In genomic region chr15:90893175-90894090, GRCh38 we compare ENCODE assay signal across 9 cellular contexts. TPM values are rescaled to one million over a fixed set of nuclear protein-coding genes. Genes with fewer than 3 reads are reported as not detected.
A peak's percentile ranks its signal among the peaks of the same experiment; 100 is the strongest.
DNase-seq lines count a peak whose midpoint lies in the region; ATAC-seq and TF ChIP-seq lines count a peak whose summit lies in the region.
"Had no signal": no experiment of that assay in that cellular context is flagged by ENCODE, and none has a peak within 500 bp of the region (broad histone marks: within the 10 kb centered on the region; RNA-seq: fewer than 3 reads in every experiment).

No MANE protein-coding gene starts in this region.

- H3K4me1 ChIP-seq in BE2C = peaks cover 6% of the 10 kb centered on the region
- H3K4me1 ChIP-seq in HCT116 (ENCODE audit: control insufficient read depth in 1 of 2, insufficient read depth in 2 of 2, low read length in 2 of 2) = peaks cover 0 to 15% of the 10 kb centered on the region in 2 experiments; a peak in 2 of 4 replicates
- no peaks in the 10 kb centered on the region for H3K4me1 ChIP-seq in colonic mucosa

- RAD21 ChIA-PET in HCT116 (lab: Charles Lee; ENCODE audit: low non-redundant PET in 1 of 2, low total read pairs in 2 of 2, uncharacterized antibody in 2 of 2, unreplicated experiment in 2 of 2) = interaction anchor here (0.7 to 0.8 kb wide), 2 partner anchors 41 to 378 kb away, joined by 3 to 4 read pairs; partner anchors contain the start of gene UNC45A (in 1 of the 2)

- H3K4me3 ChIP-seq in BE2C (ENCODE audit: low read depth, low read length) (peak overlapping the region; percentile 80), HCT116 (replicated peaks in 1 of 2; ENCODE audit: low read depth in 1 of 2, low read length in 2 of 2) (peak overlapping the region; percentile 68 to 79), WI38 (ENCODE audit: low read depth, low read length) (no peak overlapping the region), colonic mucosa (no peak overlapping the region)
- H3K4me3 ChIP-seq: PC-9 had no signal

- TF ChIP-seq CTCF in BE2C (IDR thresholded peaks at IDR 0.05; ENCODE audit: low read depth, low read length) = peak; percentile 68
- TF ChIP-seq CTCF in HCT116 (IDR thresholded peaks at IDR 0.05 in 2 of 3, conservative IDR thresholded peaks at IDR 0.05 in 1 of 3; ENCODE audit: borderline replicate concordance in 1 of 3, insufficient read depth in 1 of 3, low read depth in 2 of 3, low read length in 2 of 3) = peak; percentile 55 to 70 (median 65); a peak in 5 of 6 replicates
- peak; percentile 14; the same call in 1 of the 2 replicates for TF ChIP-seq CTCF in WI38 (IDR thresholded peaks at IDR 0.05; ENCODE audit: low read depth, low read length)
- TF ChIP-seq CTCF in colonic mucosa (IDR thresholded peaks at IDR 0.05) = no peak

- intact Hi-C loops in HCT116 (cut with micrococcal nuclease) = no loop called here
- intact Hi-C loops in colonic mucosa (cut with DNase I) = no loop called here

- H3K27ac ChIP-seq in HCT116 (ENCODE audit: low read depth, low read length) (peak overlapping the region; percentile 41; the same call in 1 of the 2 replicates), colonic mucosa (no peak overlapping the region)
- H3K27ac ChIP-seq: PC-9 had no signal

- H3K36me3 ChIP-seq in BE2C = no peaks in the 10 kb centered on the region
- no peaks in the 10 kb centered on the region for H3K36me3 ChIP-seq in HCT116 (ENCODE audit: control insufficient read depth in 1 of 2, insufficient read depth in 2 of 2, low read length in 2 of 2)
- H3K36me3 ChIP-seq in colonic mucosa = no peaks in the 10 kb centered on the region

- POLR2A ChIA-PET in HCT116 (lab: Charles Lee) = interaction anchor here (0.7 to 1.2 kb wide), 4 partner anchors 9 to 41 kb away, joined by 3 read pairs; partner anchors contain the start of genes FURIN, MAN2A2 and UNC45A

- peak overlapping the region; percentile 71 for H2AFZ ChIP-seq in HCT116 (ENCODE audit: low read depth, low read length, poor library complexity, severe bottlenecking)
- H2AFZ ChIP-seq: PC-9 had no signal

- DNase-seq in BE2C (peak; percentile 80), HCT116 (ENCODE audit: low read depth, low spot score) (peak; percentile 50), hepatic stellate cell (ENCODE audit: low spot score) (no peak), colonic mucosa (no peak)
- DNase-seq in activated naive CD4-positive, alpha-beta T cell treated with anti-CD3 and anti-CD28 coated beads, Interleukin-2, amount 50 U/mL, for 16 hours = no peak
- DNase-seq: CD4-positive, CD25-positive, alpha-beta regulatory T cell; NCI-H187; PC-9 had no signal

- H3K79me2 ChIP-seq in HCT116 (ENCODE audit: insufficient read depth, low read length) = no peaks in the 10 kb centered on the region

- peak; percentile 64 for TF ChIP-seq POLR2A in HCT116 (IDR thresholded peaks at IDR 0.05; ENCODE audit: borderline replicate concordance, extremely low read depth, insufficient read depth, insufficient read length)

- H3K9me3 ChIP-seq in BE2C (no peaks in the 10 kb centered on the region), HCT116 (ENCODE audit: control insufficient read depth in 1 of 2, insufficient read depth in 1 of 2, low read depth in 1 of 2, low read length in 2 of 2) (no peaks in the 10 kb centered on the region), colonic mucosa (no peaks in the 10 kb centered on the region)

- no peak; the same call in 1 of the 2 replicates for TF ChIP-seq RAD21 in HCT116 (IDR thresholded peaks at IDR 0.05; ENCODE audit: low read depth)

- peak overlapping the region; percentile 85 for H3K4me2 ChIP-seq in HCT116 (ENCODE audit: low read length)
- H3K4me2 ChIP-seq: PC-9 had no signal

- CTCF ChIA-PET in HCT116 (lab: Charles Lee) = interaction anchor here (0.8 to 1.8 kb wide), 19 partner anchors 9 to 600 kb away, joined by 3 to 20 read pairs (median 4); partner anchors contain the start of genes FURIN, HDDC3, MAN2A2 and RCCD1

- H3K9ac ChIP-seq in HCT116 (ENCODE audit: low read length) (peak overlapping the region; percentile 55), colonic mucosa (ENCODE audit: low read depth in 2 of 2, low read length in 2 of 2) (no peak overlapping the region)

- peak; percentile 92 for ATAC-seq in HCT116

- no peaks in the 10 kb centered on the region for H4K20me1 ChIP-seq in HCT116 (ENCODE audit: insufficient read depth)

- H3K27me3 ChIP-seq in BE2C (no peaks in the 10 kb centered on the region), HCT116 (ENCODE audit: insufficient read depth, low read length) (no peaks in the 10 kb centered on the region), colonic mucosa (no peaks in the 10 kb centered on the region)

- no peaks in the 10 kb centered on the region for H3K9me2 ChIP-seq in HCT116 (ENCODE audit: insufficient read depth)

- TSS peak; percentile 59 for BruUV-seq in HCT116 (replicated peaks; lab: Mats Ljungman, UMichigan)

TF ChIP-seq in HCT116, 20 proteins besides CTCF, POLR2A, EP300 and RAD21:
- TF ChIP-seq POLR2AphosphoS5 (IDR thresholded peaks at IDR 0.05; ENCODE audit: low read depth, low read length) (peak; percentile 85), MAX (IDR thresholded peaks at IDR 0.05) (peak; percentile 52; the same call in 1 of the 2 replicates), YY1 (IDR thresholded peaks at IDR 0.05; ENCODE audit: extremely low read depth, insufficient replicate concordance, low read depth, low read length) (peak; percentile 74), CBX3 (IDR thresholded peaks at IDR 0.05; ENCODE audit: low read depth) (no peak), ZFX (IDR thresholded peaks at IDR 0.05) (peak; percentile 42; the same call in 1 of the 2 replicates)

RNA-seq across cellular contexts. Expression of gene FES, which starts 9.1 kb away (rescaled TPM):
- polyA plus RNA-seq in BE2C (2012; ENCODE audit: insufficient read depth, insufficient read length, low read depth) = 11.9 TPM
- 5.3 TPM for total RNA-seq in HCT116 (2021; ENCODE audit: unreplicated experiment)
- 5.6 and 6.2 TPM in 2 replicates for polyA plus RNA-seq in HCT116 (2012)
- total RNA-seq in colonic mucosa = 1 to 10 TPM; 6.5 to 8.8 TPM

RNA-seq across cellular contexts. Expression of gene MAN2A2, which starts 9.7 kb away (rescaled TPM):
- 111 TPM for polyA plus RNA-seq in BE2C (2012; ENCODE audit: insufficient read depth, insufficient read length, low read depth)
- total RNA-seq in HCT116 (2021; ENCODE audit: unreplicated experiment) (44.9 TPM), colonic mucosa (10 to 100 TPM; 34.2 to 66.4 TPM)
- polyA plus RNA-seq in HCT116 (2012) = 36.8 and 54.6 TPM in 2 replicates

RNA-seq across cellular contexts. Expression of gene FURIN, which starts 25.0 kb away (rescaled TPM):
- polyA plus RNA-seq in BE2C (2012; ENCODE audit: insufficient read depth, insufficient read length, low read depth) = 41.1 TPM
- 42.0 TPM for total RNA-seq in HCT116 (2021; ENCODE audit: unreplicated experiment)
- 44.6 and 49.9 TPM in 2 replicates for polyA plus RNA-seq in HCT116 (2012)
- total RNA-seq in colonic mucosa = 10 to 100 TPM; 72.3 to 82.5 TPM

RNA-seq across cellular contexts. Expression of gene HDDC3, which starts 38.9 kb away (rescaled TPM):
- 58.6 TPM for polyA plus RNA-seq in BE2C (2012; ENCODE audit: insufficient read depth, insufficient read length, low read depth)
- total RNA-seq in HCT116 (2021; ENCODE audit: unreplicated experiment) = 20.4 TPM
- 15.2 and 18.2 TPM in 2 replicates for polyA plus RNA-seq in HCT116 (2012)
- total RNA-seq in colonic mucosa = 10 to 100 TPM; 13.5 to 29.6 TPM

RNA-seq across cellular contexts. Expression of gene UNC45A, which starts 41.7 kb away (rescaled TPM):
- 83.4 TPM for polyA plus RNA-seq in BE2C (2012; ENCODE audit: insufficient read depth, insufficient read length, low read depth)
- total RNA-seq in HCT116 (2021; ENCODE audit: unreplicated experiment) (95.4 TPM), colonic mucosa (10 to 100 TPM; 60.7 to 74.5 TPM)
- 106 and 123 TPM in 2 replicates for polyA plus RNA-seq in HCT116 (2012)

Comparison
In these comparisons a context has a peak if more than half of its experiments do, and no peak if none do; other contexts are left out.
1. DNase-seq: peak in BE2C (single experiment) and HCT116 (single experiment); none in activated naive CD4-positive, alpha-beta T cell treated with anti-CD3 and anti-CD28 coated beads, Interleukin-2, amount 50 U/mL, for 16 hours (single experiment), hepatic stellate cell (single experiment) and colonic mucosa (single experiment).
2. H3K4me3 ChIP-seq: peak in BE2C (single experiment) and HCT116 (2 of 2); none in WI38 (single experiment) and colonic mucosa (single experiment).